In genomic region chr12:13044859-13045384, GRCh38 we compare ENCODE assay signal across 9 cellular contexts. TPM values are rescaled to one million over a fixed set of nuclear protein-coding genes. Genes with fewer than 3 reads are reported as not detected.
A peak's percentile ranks its signal among the peaks of the same experiment; 100 is the strongest.
DNase-seq lines count a peak whose midpoint lies in the region; ATAC-seq lines count a peak whose summit lies in the region.
"Had no signal": no experiment of that assay in that cellular context is flagged by ENCODE, and none has a peak within 500 bp of the region (broad histone marks: within the 10 kb centered on the region; RNA-seq: fewer than 3 reads in every experiment).

No MANE protein-coding gene starts in this region.

- peaks cover 4% of the 10 kb centered on the region for H3K36me3 Mint-ChIP-seq in activated CD8-positive, alpha-beta memory T cell treated with anti-CD3 and anti-CD28 coated beads, Interleukin-2, amount 10 ng/mL, durations not matched to agents 7 days and 5 days
- H3K36me3 Mint-ChIP-seq in activated T-helper 17 cell treated with anti-CD3 and anti-CD28 coated beads, Interleukin-2, amount 50 U/mL, for 72 hours (ENCODE audit: low read depth), result no peaks in the 10 kb centered on the region
- no peaks in the 10 kb centered on the region for H3K36me3 Mint-ChIP-seq in immature natural killer cell

- H3K9me3 ChIP-seq in thymus (ENCODE audit: control insufficient read depth), result no peaks in the 10 kb centered on the region

- peaks cover 28% of the 10 kb centered on the region for H3K27me3 Mint-ChIP-seq in activated CD8-positive, alpha-beta memory T cell treated with anti-CD3 and anti-CD28 coated beads, Interleukin-2, amount 10 ng/mL, durations not matched to agents 7 days and 5 days
- H3K27me3 Mint-ChIP-seq in activated T-helper 17 cell treated with anti-CD3 and anti-CD28 coated beads, Interleukin-2, amount 50 U/mL, for 72 hours, result peaks cover 4% of the 10 kb centered on the region
- H3K27me3 Mint-ChIP-seq in immature natural killer cell (ENCODE audit: low read depth in 3 of 3), result peaks cover 0 to 2% (median 1%) of the 10 kb centered on the region in 3 donors

- H3K27me3 ChIP-seq in thymus (ENCODE audit: control insufficient read depth, insufficient read depth), result no peaks in the 10 kb centered on the region

- no peak overlapping the region for H3K27ac ChIP-seq in thymus (ENCODE audit: low read depth)
- H3K27ac ChIP-seq: epithelial cell of prostate had no signal

- H3K9me3 Mint-ChIP-seq in activated CD8-positive, alpha-beta memory T cell treated with anti-CD3 and anti-CD28 coated beads, Interleukin-2, amount 10 ng/mL, durations not matched to agents 7 days and 5 days (ENCODE audit: low read depth), result peaks cover 3% of the 10 kb centered on the region
- no peaks in the 10 kb centered on the region for H3K9me3 Mint-ChIP-seq in activated T-helper 17 cell treated with anti-CD3 and anti-CD28 coated beads, Interleukin-2, amount 50 U/mL, for 72 hours
- no peaks in the 10 kb centered on the region for H3K9me3 Mint-ChIP-seq in immature natural killer cell

- no peaks in the 10 kb centered on the region for H3K36me3 ChIP-seq in thymus (ENCODE audit: control insufficient read depth, insufficient read depth)

- peak overlapping the region; percentile 80 for H3K4me3 Mint-ChIP-seq in activated CD8-positive, alpha-beta memory T cell treated with anti-CD3 and anti-CD28 coated beads, Interleukin-2, amount 10 ng/mL, durations not matched to agents 7 days and 5 days
- peak overlapping the region; percentile 88 for H3K4me3 Mint-ChIP-seq in activated T-helper 17 cell treated with anti-CD3 and anti-CD28 coated beads, Interleukin-2, amount 50 U/mL, for 72 hours
- peak overlapping the region; percentile 83 to 90 (median 87) for H3K4me3 Mint-ChIP-seq in immature natural killer cell

- peaks cover 2% of the 10 kb centered on the region for H3K4me1 ChIP-seq in thymus (ENCODE audit: control insufficient read depth, insufficient read depth, low read length)

- no peak for ATAC-seq in activated CD8-positive, alpha-beta memory T cell treated with anti-CD3 and anti-CD28 coated beads, Interleukin-2, amount 10 ng/mL, durations not matched to agents 7 days and 5 days
- no peak for ATAC-seq in activated T-helper 17 cell treated with anti-CD3 and anti-CD28 coated beads, Interleukin-2, amount 50 U/mL, for 72 hours (replicated peaks)

- H3K4me3 ChIP-seq in thymus (ENCODE audit: low read length), result peak overlapping the region; percentile 93

- H3K4me1 Mint-ChIP-seq in activated CD8-positive, alpha-beta memory T cell treated with anti-CD3 and anti-CD28 coated beads, Interleukin-2, amount 10 ng/mL, durations not matched to agents 7 days and 5 days, result peaks cover 23% of the 10 kb centered on the region
- peaks cover 5% of the 10 kb centered on the region for H3K4me1 Mint-ChIP-seq in activated T-helper 17 cell treated with anti-CD3 and anti-CD28 coated beads, Interleukin-2, amount 50 U/mL, for 72 hours
- peaks cover 7 to 9% of the 10 kb centered on the region in 2 donors for H3K4me1 Mint-ChIP-seq in immature natural killer cell

- no peak for DNase-seq in activated CD8-positive, alpha-beta memory T cell treated with anti-CD3 and anti-CD28 coated beads, Interleukin-2, amount 10 ng/mL, durations not matched to agents 7 days and 5 days
- DNase-seq in activated CD8-positive, alpha-beta memory T cell treated with anti-CD3 and anti-CD28 coated beads for 24 hours, result no peak
- peak in 1 of 3 donors; percentile 5 for DNase-seq in immature natural killer cell
- no peak for DNase-seq in HT-29 (ENCODE audit: low spot score)
- DNase-seq in occipital lobe (lab: John Stamatoyannopoulos, UW), result no peak
- DNase-seq in NCI-H187 (lab: John Stamatoyannopoulos, UW), result no peak

- WGBS in thymus, result 15% methylated on average over 8 of the region's 8 CpGs

- H3K27ac Mint-ChIP-seq in activated CD8-positive, alpha-beta memory T cell treated with anti-CD3 and anti-CD28 coated beads, Interleukin-2, amount 10 ng/mL, durations not matched to agents 7 days and 5 days, result peak overlapping the region; percentile 11
- peak overlapping the region; percentile 70 for H3K27ac Mint-ChIP-seq in activated T-helper 17 cell treated with anti-CD3 and anti-CD28 coated beads, Interleukin-2, amount 50 U/mL, for 72 hours
- H3K27ac Mint-ChIP-seq in immature natural killer cell, result peak overlapping the region in 2 of 6 donors; percentile 19 to 65

- CTCF ChIA-PET in activated CD8-positive, alpha-beta memory T cell treated with anti-CD3 and anti-CD28 coated beads, Interleukin-2, amount 10 ng/mL, durations not matched to agents 7 days and 5 days (lab: Charles Lee), result interaction anchor here (1.0 to 2.6 kb wide), 5 partner anchors 54 to 317 kb away, joined by 3 to 15 read pairs (median 7); no protein-coding TSS in a partner anchor

RNA-seq across cellular contexts. Expression of gene FAM234B, which starts 0.7 kb away (rescaled TPM):
- 1 to 10 TPM; 4.7 to 5.0 TPM for total RNA-seq in activated CD8-positive, alpha-beta memory T cell treated with anti-CD3 and anti-CD28 coated beads, Interleukin-2, amount 10 ng/mL, durations not matched to agents 7 days and 5 days
- 10 to 100 TPM in 1 of 2 donors, 1 to 10 TPM in 1; 9.7 to 14.7 TPM for total RNA-seq in activated T-helper 17 cell treated with anti-CD3 and anti-CD28 coated beads, Interleukin-2, amount 50 U/mL, for 72 hours
- 1 to 10 TPM in 2 of 3 donors, under 1 TPM in 1; 0.14 to 1.5 (median 1.3) TPM for polyA plus RNA-seq in immature natural killer cell
- 3.8 TPM for polyA plus RNA-seq in thymus
- 0.26 and 0.76 TPM in 2 replicates for total RNA-seq in HT-29 (2014; rRNA removed; shearing (Covaris generic))
- total RNA-seq in occipital lobe, result 52.7 TPM

RNA-seq across cellular contexts. Expression of gene HEBP1, which starts 44.9 kb away (rescaled TPM):
- 1 to 10 TPM; 8.9 to 9.7 TPM for total RNA-seq in activated CD8-positive, alpha-beta memory T cell treated with anti-CD3 and anti-CD28 coated beads, Interleukin-2, amount 10 ng/mL, durations not matched to agents 7 days and 5 days
- total RNA-seq in activated T-helper 17 cell treated with anti-CD3 and anti-CD28 coated beads, Interleukin-2, amount 50 U/mL, for 72 hours, result 10 to 100 TPM; 14.4 to 16.3 TPM
- 10 to 100 TPM; 21.8 to 24.6 (median 24.3) TPM for polyA plus RNA-seq in immature natural killer cell
- polyA plus RNA-seq in thymus, result 42.3 TPM
- total RNA-seq in HT-29 (2014; rRNA removed; shearing (Covaris generic)), result 0.46 and 1.0 TPM in 2 replicates
- total RNA-seq in occipital lobe, result 2.2 TPM

RNA-seq across cellular contexts. Expression of gene GSG1, which starts 58.5 kb away (rescaled TPM):
- total RNA-seq in activated CD8-positive, alpha-beta memory T cell treated with anti-CD3 and anti-CD28 coated beads, Interleukin-2, amount 10 ng/mL, durations not matched to agents 7 days and 5 days, result not detected
- total RNA-seq in activated T-helper 17 cell treated with anti-CD3 and anti-CD28 coated beads, Interleukin-2, amount 50 U/mL, for 72 hours, result not detected
- polyA plus RNA-seq in immature natural killer cell, result under 1 TPM in 1 of 3 donors, not detected in 2; 0.09 TPM
- 0.14 TPM for polyA plus RNA-seq in thymus
- not detected in 2 replicates for total RNA-seq in HT-29 (2014; rRNA removed; shearing (Covaris generic))
- not detected for total RNA-seq in occipital lobe
